ENCODE assay signal across 28 cellular contexts in genomic region chr5:176830422-176831025, GRCh38. TPM values are rescaled to one million over a fixed set of nuclear protein-coding genes. Genes with fewer than 3 reads are reported as not detected.
"Had no signal": no experiment of that assay in that cellular context is flagged by ENCODE, and none has a peak within 500 bp of the region (broad histone marks: within the 10 kb centered on the region; RNA-seq: fewer than 3 reads in every experiment).

No MANE protein-coding gene starts in this region.

- H3K36me3 Mint-ChIP-seq: immature natural killer cell, mesothelial cell of epicardium, naive B cell had no signal

- H3K4me3 ChIP-seq: body of pancreas, esophagus muscularis mucosa, heart left ventricle, right atrium auricular region, SK-N-MC, upper lobe of left lung had no signal

- ATAC-seq: activated CD8-positive, alpha-beta T cell treated with anti-CD3 and anti-CD28 coated beads for 36 hours; activated T-cell treated with anti-CD3 and anti-CD28 coated beads, Interleukin-2, amount 50 U/mL, for 4 hours; activated T-helper 17 cell treated with anti-CD3 and anti-CD28 coated beads, Interleukin-2, amount 50 U/mL, for 72 hours; body of pancreas; foreskin keratinocyte; heart left ventricle; left colon had no signal

- H3K9me3 Mint-ChIP-seq: activated T-cell treated with anti-CD3 and anti-CD28 coated beads, Interleukin-2, amount 50 U/mL, for 4 hours; endodermal cell; immature natural killer cell; mesothelial cell of epicardium; stimulated activated naive CD8-positive, alpha-beta T cell treated with anti-CD3 and anti-CD28 coated beads, Interleukin-15, Interleukin-2, amounts not matched to agents 100 ng/mL and 50 ng/mL, for 24 hours had no signal

- H3K27ac Mint-ChIP-seq: activated B cell treated with CpG ODN at 0.5 μM for 24 hours; activated CD8-positive, alpha-beta T cell treated with anti-CD3 and anti-CD28 coated beads for 36 hours; activated T-helper 17 cell treated with anti-CD3 and anti-CD28 coated beads, Interleukin-2, amount 50 U/mL, for 72 hours; dendritic cell treated with granulocyte-macrophage colony-stimulating factor and Interleukin-4, amounts not matched to agents 40 ng/mL and 50 ng/mL, for 4 days; endodermal cell; immature natural killer cell; mesothelial cell of epicardium; naive B cell; stimulated activated naive CD8-positive, alpha-beta T cell treated with anti-CD3 and anti-CD28 coated beads, Interleukin-15, Interleukin-2, amounts not matched to agents 100 ng/mL and 50 ng/mL, for 24 hours had no signal

- H3K4me1 ChIP-seq: body of pancreas, esophagus muscularis mucosa, foreskin keratinocyte, heart left ventricle, right atrium auricular region, upper lobe of left lung had no signal

- H3K9me3 ChIP-seq: body of pancreas, esophagus muscularis mucosa, heart left ventricle, right atrium auricular region, upper lobe of left lung had no signal

- H3K4me1 Mint-ChIP-seq: activated B cell treated with CpG ODN at 0.5 μM for 24 hours, mesothelial cell of epicardium had no signal

- H3K27me3 ChIP-seq: body of pancreas, right atrium auricular region had no signal

- H3K36me3 ChIP-seq: esophagus muscularis mucosa, heart left ventricle, right atrium auricular region, upper lobe of left lung had no signal

- H3K27ac ChIP-seq: body of pancreas, esophagus muscularis mucosa, foreskin keratinocyte, heart left ventricle, right atrium auricular region, SK-N-MC, upper lobe of left lung had no signal

- DNase-seq: activated B cell treated with CpG ODN at 0.5 μM for 24 hours; activated CD4-positive, alpha-beta T cell treated with anti-CD3 and anti-CD28 coated beads, Interleukin-2, amount 50 U/mL, for 1 hour; activated CD8-positive, alpha-beta T cell treated with anti-CD3 and anti-CD28 coated beads for 36 hours; activated gamma-delta T cell treated with Interleukin-2 at 50 U/mL for 16 hours; activated naive CD4-positive, alpha-beta T cell treated with anti-CD3 and anti-CD28 coated beads, Interleukin-2, amount 50 U/mL, for 16 hours; activated T-cell treated with anti-CD3 and anti-CD28 coated beads, Interleukin-2, amount 50 U/mL, for 4 hours; aorta; body of pancreas; endodermal cell; foreskin keratinocyte; hypothalamus; immature natural killer cell; kidney; left colon; naive B cell; occipital lobe; stimulated activated CD4-positive, alpha-beta T cell treated with anti-CD3 and anti-CD28 coated beads, Interleukin-2, amount 100 ng/mL, for 48 hours; substantia nigra; T-helper 2 cell; upper lobe of left lung had no signal

- H3K4me3 Mint-ChIP-seq: activated B cell treated with CpG ODN at 0.5 μM for 24 hours; activated CD8-positive, alpha-beta T cell treated with anti-CD3 and anti-CD28 coated beads for 36 hours; activated T-cell treated with anti-CD3 and anti-CD28 coated beads, Interleukin-2, amount 50 U/mL, for 4 hours; activated T-helper 17 cell treated with anti-CD3 and anti-CD28 coated beads, Interleukin-2, amount 50 U/mL, for 72 hours; dendritic cell treated with granulocyte-macrophage colony-stimulating factor and Interleukin-4, amounts not matched to agents 40 ng/mL and 50 ng/mL, for 4 days; endodermal cell; immature natural killer cell; mesothelial cell of epicardium; stimulated activated naive CD8-positive, alpha-beta T cell treated with anti-CD3 and anti-CD28 coated beads, Interleukin-15, Interleukin-2, amounts not matched to agents 100 ng/mL and 50 ng/mL, for 24 hours had no signal

RNA-seq across cellular contexts. Expression of gene UNC5A, which starts 20.2 kb away (rescaled TPM):
- total RNA-seq: activated B cell treated with CpG ODN at 0.5 μM for 24 hours; activated CD8-positive, alpha-beta T cell treated with anti-CD3 and anti-CD28 coated beads for 36 hours; activated T-cell treated with anti-CD3 and anti-CD28 coated beads, Interleukin-2, amount 50 U/mL, for 4 hours; activated T-helper 17 cell treated with anti-CD3 and anti-CD28 coated beads, Interleukin-2, amount 50 U/mL, for 72 hours; aorta; esophagus muscularis mucosa; left colon; mesothelial cell of epicardium; right atrium auricular region had no signal
- polyA plus RNA-seq: aorta, heart left ventricle, immature natural killer cell had no signal
